ENCODE assay signal across 9 cellular contexts in the genomic region with DNA sequence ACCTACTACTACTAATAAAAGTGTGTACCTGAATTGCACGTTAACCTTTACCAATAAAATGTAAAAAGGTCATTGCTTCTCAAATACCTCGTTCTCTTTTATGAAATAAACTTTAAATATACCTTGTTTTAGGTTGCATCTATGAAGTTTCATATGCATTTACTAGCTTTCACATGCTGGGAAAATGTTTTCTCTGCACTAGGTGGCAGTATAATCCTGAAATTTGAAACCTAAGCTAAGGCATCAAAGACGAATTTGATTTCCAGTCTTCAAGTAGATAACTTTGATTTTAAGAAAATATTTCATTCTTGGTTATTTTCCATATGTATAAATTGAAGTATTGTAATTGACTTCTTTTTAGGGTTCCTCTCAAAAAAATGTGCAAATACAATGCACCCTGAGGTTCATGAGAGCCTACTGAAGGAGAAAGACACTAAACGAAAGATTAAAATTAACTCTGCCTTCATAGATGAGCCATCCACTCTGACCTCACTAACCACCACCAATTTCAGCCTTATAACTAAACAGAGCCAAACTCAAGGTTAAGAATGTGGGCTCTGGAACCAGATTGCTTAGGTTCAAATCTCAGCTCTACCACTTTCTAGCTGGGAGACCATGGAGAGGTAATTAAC. TPM values are rescaled to one million over a fixed set of nuclear protein-coding genes. Genes with fewer than 3 reads are reported as not detected.
DNase-seq lines count a peak whose midpoint lies in the region; ATAC-seq and TF ChIP-seq lines count a peak whose summit lies in the region.
"Had no signal": no experiment of that assay in that cellular context is flagged by ENCODE, and none has a peak within 500 bp of the region (broad histone marks: within the 10 kb centered on the region; RNA-seq: fewer than 3 reads in every experiment).

No MANE protein-coding gene starts in this region.

- H3K4me1 Mint-ChIP-seq in naive thymus-derived CD4-positive, alpha-beta T cell: peaks cover 0 to under 1% (median 0%) of the 10 kb centered on the region in 7 donors

- H3K27ac ChIP-seq in naive thymus-derived CD4-positive, alpha-beta T cell (ENCODE audit: low read depth, low read length): no peak overlapping the region
- H3K27ac ChIP-seq: epithelial cell of prostate had no signal

- H3K27me3 Mint-ChIP-seq in naive thymus-derived CD4-positive, alpha-beta T cell: peaks cover 9 to 41% (median 28%) of the 10 kb centered on the region in 5 donors

- no peaks in the 10 kb centered on the region for H3K36me3 Mint-ChIP-seq in naive thymus-derived CD4-positive, alpha-beta T cell

- POLR2A ChIA-PET in naive thymus-derived CD4-positive, alpha-beta T cell (lab: Charles Lee): no interaction called here

- no peaks in the 10 kb centered on the region for H3K27me3 ChIP-seq in naive thymus-derived CD4-positive, alpha-beta T cell (ENCODE audit: control insufficient read depth in 2 of 2, insufficient read depth in 2 of 2, low read length in 2 of 2)

- no peak overlapping the region for H3K4me3 ChIP-seq in naive thymus-derived CD4-positive, alpha-beta T cell (ENCODE audit: low read length)

- intact Hi-C loops in naive thymus-derived CD4-positive, alpha-beta T cell (cut with micrococcal nuclease): loop anchor here (1.0 to 5.0 kb wide), 7 partner anchors 59 to 1037 kb away; a partner anchor contains a TSS

- CTCF ChIA-PET in naive thymus-derived CD4-positive, alpha-beta T cell (lab: Charles Lee): interaction anchor here (0.8 to 2.5 kb wide), 3 partner anchors 15 to 575 kb away, joined by 3 to 11 read pairs (median 4); no protein-coding TSS in a partner anchor

- peak; percentile 62 for TF ChIP-seq CTCF in GM13977 (IDR thresholded peaks at IDR 0.05; ENCODE audit: extremely low read depth, insufficient read depth, missing control alignments)

- H3K27ac Mint-ChIP-seq in naive thymus-derived CD4-positive, alpha-beta T cell: no peak overlapping the region

- in situ Hi-C loops in GM13977 (cut with MboI; ENCODE audit: low pct_unique_long_range_greater_than_20kb, low sequenced_read_pairs, unreplicated experiment): loop anchor here (25.0 kb wide), 1 partner anchor 702 kb away; no protein-coding TSS in a partner anchor

- no peaks in the 10 kb centered on the region for H3K9me3 ChIP-seq in naive thymus-derived CD4-positive, alpha-beta T cell (ENCODE audit: control insufficient read depth in 2 of 3, low read length in 3 of 3)

- no peaks in the 10 kb centered on the region for H3K9me3 Mint-ChIP-seq in naive thymus-derived CD4-positive, alpha-beta T cell

- ATAC-seq in naive thymus-derived CD4-positive, alpha-beta T cell: no peak
- no peak for ATAC-seq in HG02623 (IDR thresholded peaks at IDR 0.05; ENCODE audit: unreplicated experiment)
- no peak for ATAC-seq in HG03108 (IDR thresholded peaks at IDR 0.05; ENCODE audit: unreplicated experiment)

- no peaks in the 10 kb centered on the region for H3K36me3 ChIP-seq in naive thymus-derived CD4-positive, alpha-beta T cell (ENCODE audit: control insufficient read depth in 2 of 3, insufficient read depth in 3 of 3, low read length in 3 of 3)

- peak; percentile 18 to 23 for DNase-seq in AML-193 (lab: John Stamatoyannopoulos, UW)
- no peak for DNase-seq in GM13977 (ENCODE audit: low spot score)
- DNase-seq in NCI-H748 (lab: John Stamatoyannopoulos, UW; ENCODE audit: unreplicated experiment): peak; percentile 48
- DNase-seq in dedifferentiated amniotic fluid mesenchymal stem cell (ENCODE audit: extremely low spot score): peak; percentile 38
- peak in 5 of 9 donors; percentile 7 to 21 (median 11) for DNase-seq in naive thymus-derived CD4-positive, alpha-beta T cell
- no peak for DNase-seq in activated CD4-positive, CD25-positive, alpha-beta regulatory T cell (lab: John Stamatoyannopoulos, UW)

- H3K4me3 Mint-ChIP-seq in naive thymus-derived CD4-positive, alpha-beta T cell: no peak overlapping the region

- H3K4me1 ChIP-seq in naive thymus-derived CD4-positive, alpha-beta T cell (ENCODE audit: control insufficient read depth in 2 of 2, insufficient read depth in 2 of 2, low read length in 2 of 2): no peaks in the 10 kb centered on the region

RNA-seq across cellular contexts. Expression of a gene that starts 7.3 kb away (rescaled TPM):
- not detected for total RNA-seq in naive thymus-derived CD4-positive, alpha-beta T cell
- polyA plus RNA-seq in naive thymus-derived CD4-positive, alpha-beta T cell: not detected

Comparison
In these comparisons a context has a peak if more than half of its experiments do, and no peak if none do; other contexts are left out.
1. DNase-seq: peak in AML-193 (2 of 2), NCI-H748 (single experiment), dedifferentiated amniotic fluid mesenchymal stem cell (single experiment) and naive thymus-derived CD4-positive, alpha-beta T cell (5 of 9); none in GM13977 (single experiment) and activated CD4-positive, CD25-positive, alpha-beta regulatory T cell (0 of 4).